Comparison of ENCODE assay signal across 10 cellular contexts in genomic region chr1:242525360-242525722, GRCh38. TPM values are rescaled to one million over a fixed set of nuclear protein-coding genes. Genes with fewer than 3 reads are reported as not detected.
DNase-seq lines count a peak whose midpoint lies in the region; ATAC-seq and TF ChIP-seq lines count a peak whose summit lies in the region.
"Had no signal": no experiment of that assay in that cellular context is flagged by ENCODE, and none has a peak within 500 bp of the region (broad histone marks: within the 10 kb centered on the region; RNA-seq: fewer than 3 reads in every experiment).

No MANE protein-coding gene starts in this region.

- 0 out of 2 replicates have a peak, but pooled peaks cover 6% of the 10 kb centered on the region for H3K4me1 ChIP-seq in BLaER1

- CTCF ChIA-PET in MCF 10A (lab: Yijun Ruan, JAX): interaction anchor here (0.6 to 1.1 kb wide), 4 partner anchors 13 to 589 kb away, joined by 3 to 5 read pairs (median 4); no protein-coding TSS in a partner anchor

- no peaks in the 10 kb centered on the region for H3K36me3 Mint-ChIP-seq in MCF 10A (ENCODE audit: insufficient read depth, unreplicated experiment)
- no peaks in the 10 kb centered on the region for H3K36me3 Mint-ChIP-seq in nephron (ENCODE audit: low read depth)

- no peaks in the 10 kb centered on the region for H3K9me3 Mint-ChIP-seq in MCF 10A (ENCODE audit: unreplicated experiment)
- H3K9me3 Mint-ChIP-seq in nephron: no peaks in the 10 kb centered on the region

- H3K4me2 ChIP-seq in BLaER1: peak overlapping the region; percentile 77

- H3K4me1 Mint-ChIP-seq in MCF 10A (ENCODE audit: insufficient read depth, unreplicated experiment) (peaks cover 28% of the 10 kb centered on the region), nephron (peaks cover 7% of the 10 kb centered on the region)

- H3K27ac ChIP-seq in BLaER1: no peak overlapping the region

- DNase-seq in MCF 10A (ENCODE audit: unreplicated experiment) (no peak), KBM-7 (no peak), AML-193 (lab: John Stamatoyannopoulos, UW) (no peak), NOMO-1 (lab: John Stamatoyannopoulos, UW; ENCODE audit: unreplicated experiment in 2 of 2) (no peak)
- DNase-seq: Karpas-422 had no signal

- H3K36me3 ChIP-seq in BLaER1: no peaks in the 10 kb centered on the region

- H3K27ac Mint-ChIP-seq in MCF 10A (ENCODE audit: low read depth, unreplicated experiment): no peak overlapping the region
- H3K27ac Mint-ChIP-seq in nephron: no peak overlapping the region

- ATAC-seq in HG03354 (IDR thresholded peaks at IDR 0.05; ENCODE audit: poor library complexity, severe bottlenecking, unreplicated experiment) (peak; percentile 2), GM21737 (IDR thresholded peaks at IDR 0.05; ENCODE audit: unreplicated experiment) (no peak)

- POLR2A ChIA-PET in MCF 10A (lab: Yijun Ruan, JAX): no interaction called here

- H3K4me3 ChIP-seq in BLaER1: peak overlapping the region; percentile 67

- H3K27me3 Mint-ChIP-seq in MCF 10A (ENCODE audit: insufficient read depth, unreplicated experiment) (no peaks in the 10 kb centered on the region), nephron (ENCODE audit: low read depth) (peaks cover 71% of the 10 kb centered on the region)

- intact Hi-C loops in MCF 10A (cut with micrococcal nuclease): loop anchor here (2.0 to 10.0 kb wide), 2 partner anchors 59 to 511 kb away; no protein-coding TSS in a partner anchor

- peaks cover 20% of the 10 kb centered on the region for H3K27me3 ChIP-seq in BLaER1

- H3K4me3 Mint-ChIP-seq in MCF 10A (ENCODE audit: unreplicated experiment): peak overlapping the region; percentile 79
- H3K4me3 Mint-ChIP-seq in nephron: peak overlapping the region; percentile 78 to 85 (median 79)

- TF ChIP-seq CTCF in MCF 10A (IDR thresholded peaks at IDR 0.05; ENCODE audit: unreplicated experiment) (no peak), nephron (IDR thresholded peaks at IDR 0.05; ENCODE audit: unreplicated experiment in 3 of 3) (no peak)

- in situ Hi-C loops in KBM-7 (cut with MboI; ENCODE audit: low pct_unique_long_range_greater_than_20kb, low sequenced_read_pairs): no loop called here

- H3K9me3 ChIP-seq in BLaER1: peaks cover 16% of the 10 kb centered on the region

- BruUV-seq in MCF 10A (replicated peaks; lab: Mats Ljungman, UMichigan): no TSS peak

- H4K20me1 ChIP-seq in BLaER1: no peaks in the 10 kb centered on the region; the same call in 1 of the 2 replicates

- H3K9ac ChIP-seq in BLaER1: no peak overlapping the region

RNA-seq across cellular contexts. Expression of gene PLD5, which starts 0.8 kb away (rescaled TPM):
- 16.1 and 18.3 TPM in 2 replicates for total RNA-seq in MCF 10A (2022)
- total RNA-seq: dermis microvascular lymphatic vessel endothelial cell had no signal
